ENCODE assay signal across 7 cellular contexts in the genomic region with DNA sequence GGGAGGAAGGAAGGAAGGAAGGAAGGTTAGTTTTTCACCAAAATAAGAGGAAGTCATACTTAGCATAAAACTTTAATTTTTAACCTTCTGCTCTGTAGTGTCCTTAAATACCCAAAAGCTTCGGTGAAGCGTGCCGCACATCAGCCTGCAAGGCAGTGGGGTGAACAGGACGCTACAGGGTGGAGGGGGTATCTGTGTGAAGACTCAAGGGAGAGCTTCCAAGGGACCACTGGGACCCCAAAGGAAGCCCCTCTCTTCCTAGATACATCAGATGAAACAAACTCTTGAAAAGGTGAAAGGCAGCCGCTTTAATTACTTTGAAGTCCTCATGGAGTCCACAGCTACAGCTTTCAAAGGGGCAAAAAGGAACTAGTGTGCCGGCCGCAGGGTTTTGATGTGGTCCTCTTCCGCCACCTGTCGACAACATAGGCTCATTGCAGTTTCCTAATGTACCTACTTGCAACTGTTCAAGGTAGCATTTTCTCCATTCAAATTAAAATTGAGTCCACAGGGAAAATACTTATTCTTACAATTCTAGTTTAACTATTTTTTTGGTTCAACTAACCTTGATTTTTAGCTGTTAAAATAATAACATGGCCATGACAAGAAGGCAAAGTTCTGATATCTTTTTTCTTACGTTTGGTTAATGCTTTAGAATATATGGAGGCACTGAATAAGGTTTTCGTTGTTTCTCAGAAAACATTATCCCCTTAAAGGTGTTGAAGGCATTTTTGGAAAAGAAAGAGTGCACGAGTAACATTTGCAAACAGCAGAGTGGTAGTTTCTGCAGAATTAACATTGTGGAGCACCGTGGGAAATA.
A peak's percentile ranks its signal among the peaks of the same experiment; 100 is the strongest.
DNase-seq lines count a peak whose midpoint lies in the region; ATAC-seq, FAIRE-seq and TF ChIP-seq lines count a peak whose summit lies in the region.

No MANE protein-coding gene starts in this region.

- no peaks in the 10 kb centered on the region for H3K4me1 ChIP-seq in astrocyte (ENCODE audit: insufficient read depth, low read length)

- H3K36me3 ChIP-seq in astrocyte (ENCODE audit: insufficient read depth, low read length) = no peaks in the 10 kb centered on the region

- no peak overlapping the region for H3K27ac ChIP-seq in astrocyte (ENCODE audit: low read depth, low read length)

- peak; percentile 89 for ATAC-seq in HG02885 (IDR thresholded peaks at IDR 0.05; ENCODE audit: poor library complexity, unreplicated experiment)

- TF ChIP-seq CTCF in GM13977 (IDR thresholded peaks at IDR 0.05; ENCODE audit: extremely low read depth, insufficient read depth, missing control alignments) (peak; percentile 74), astrocyte (IDR thresholded peaks at IDR 0.05; ENCODE audit: insufficient read depth, low read depth, low read length) (peak; percentile 94)

- peak overlapping the region; percentile 45 for H3K4me2 ChIP-seq in astrocyte (ENCODE audit: low read length)

- no peak overlapping the region for H3K27ac Mint-ChIP-seq in astrocyte (ENCODE audit: unreplicated experiment)

- H3K4me3 Mint-ChIP-seq in astrocyte (ENCODE audit: unreplicated experiment) = no peak overlapping the region

- H2AFZ ChIP-seq in astrocyte (ENCODE audit: low read depth, low read length) = peak overlapping the region; percentile 13

- FAIRE-seq in astrocyte (lab: Jason Lieb, UNC) = no peak

- H3K36me3 Mint-ChIP-seq in astrocyte (ENCODE audit: low read depth, unreplicated experiment) = no peaks in the 10 kb centered on the region

- no peaks in the 10 kb centered on the region for H3K27me3 ChIP-seq in astrocyte (ENCODE audit: insufficient read depth, low read length)

- no peaks in the 10 kb centered on the region for H3K79me2 ChIP-seq in astrocyte (ENCODE audit: insufficient read depth, low read length)

- H4K20me1 ChIP-seq in astrocyte (ENCODE audit: insufficient read depth, low read length) = no peaks in the 10 kb centered on the region

- DNase-seq in GM13977 (ENCODE audit: low spot score) (peak; percentile 73), NCI-H2029 treated with DMSO at 0.1 percent for 48 hours (lab: John Stamatoyannopoulos, UW) (peak; percentile 91), T1000 (lab: John Stamatoyannopoulos, UW) (peak; percentile 65), astrocyte (ENCODE audit: low read depth) (peak; percentile 51), hypothalamus (lab: John Stamatoyannopoulos, UW) (peak in 46 of 51 donors; percentile 5 to 77 (median 46)), smooth muscle cell of the brain vasculature (ENCODE audit: low read depth, low spot score) (peak; percentile 75)

- in situ Hi-C loops in GM13977 (cut with MboI; ENCODE audit: low pct_unique_long_range_greater_than_20kb, low sequenced_read_pairs, unreplicated experiment) = no loop called here

- no peak overlapping the region for H3K9ac ChIP-seq in astrocyte (ENCODE audit: low read length)

- H3K27me3 Mint-ChIP-seq in astrocyte (ENCODE audit: low read depth, unreplicated experiment) = peaks cover 5% of the 10 kb centered on the region

- H3K9me3 Mint-ChIP-seq in astrocyte (ENCODE audit: unreplicated experiment) = no peaks in the 10 kb centered on the region

- H3K4me1 Mint-ChIP-seq in astrocyte (ENCODE audit: low read depth, unreplicated experiment) = no peaks in the 10 kb centered on the region

- H3K9me3 ChIP-seq in astrocyte (ENCODE audit: insufficient read depth, low read depth, low read length) = no peaks in the 10 kb centered on the region

- H3K4me3 ChIP-seq in astrocyte (ENCODE audit: insufficient read depth, low read depth, low read length) = no peak overlapping the region
